1 cellular context compared by ENCODE assay signal in the genomic region with DNA sequence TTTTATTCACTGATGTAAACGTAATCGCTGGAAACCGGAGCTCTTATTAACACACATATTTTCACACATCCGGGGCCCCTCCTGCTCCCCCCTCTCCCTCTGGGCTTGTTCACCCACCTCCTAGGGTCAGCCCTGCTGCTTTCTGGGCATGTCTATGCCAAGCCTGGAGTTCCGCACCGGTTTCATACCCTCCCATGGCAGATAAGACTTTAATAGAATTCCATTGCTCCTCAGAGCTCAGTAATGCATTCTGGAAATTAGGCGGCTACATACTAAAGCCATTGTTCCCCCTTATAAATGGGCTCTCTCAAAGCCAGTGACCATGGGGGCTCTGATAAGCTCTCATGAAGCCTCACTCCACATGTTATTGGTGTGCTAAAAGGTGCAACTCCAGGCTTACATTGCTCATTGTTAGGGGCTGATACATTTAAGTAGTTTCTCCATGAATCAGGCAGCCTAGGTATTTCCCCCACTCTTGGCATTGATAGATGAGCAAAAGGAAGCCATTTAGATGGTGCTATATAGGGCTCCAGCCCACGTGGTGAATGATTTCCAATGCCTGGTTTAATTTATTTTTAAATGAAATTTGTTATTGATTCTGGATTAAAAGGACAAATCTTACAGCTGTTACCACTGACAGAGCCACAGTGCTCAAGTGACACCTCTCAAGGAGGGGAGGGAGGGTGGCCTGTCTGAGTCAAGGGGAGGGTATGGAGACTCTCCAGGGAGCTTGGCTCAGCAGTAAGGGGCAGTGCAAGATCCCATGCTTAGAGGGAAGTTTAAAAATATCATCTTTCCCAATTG.
TF ChIP-seq lines count a peak whose summit lies in the region.

No MANE protein-coding gene starts in this region.

TF ChIP-seq in neural cell, 6 proteins besides CTCF, POLR2A, EP300 and RAD21 (continued from another document):
- TF ChIP-seq, protein P1, sequence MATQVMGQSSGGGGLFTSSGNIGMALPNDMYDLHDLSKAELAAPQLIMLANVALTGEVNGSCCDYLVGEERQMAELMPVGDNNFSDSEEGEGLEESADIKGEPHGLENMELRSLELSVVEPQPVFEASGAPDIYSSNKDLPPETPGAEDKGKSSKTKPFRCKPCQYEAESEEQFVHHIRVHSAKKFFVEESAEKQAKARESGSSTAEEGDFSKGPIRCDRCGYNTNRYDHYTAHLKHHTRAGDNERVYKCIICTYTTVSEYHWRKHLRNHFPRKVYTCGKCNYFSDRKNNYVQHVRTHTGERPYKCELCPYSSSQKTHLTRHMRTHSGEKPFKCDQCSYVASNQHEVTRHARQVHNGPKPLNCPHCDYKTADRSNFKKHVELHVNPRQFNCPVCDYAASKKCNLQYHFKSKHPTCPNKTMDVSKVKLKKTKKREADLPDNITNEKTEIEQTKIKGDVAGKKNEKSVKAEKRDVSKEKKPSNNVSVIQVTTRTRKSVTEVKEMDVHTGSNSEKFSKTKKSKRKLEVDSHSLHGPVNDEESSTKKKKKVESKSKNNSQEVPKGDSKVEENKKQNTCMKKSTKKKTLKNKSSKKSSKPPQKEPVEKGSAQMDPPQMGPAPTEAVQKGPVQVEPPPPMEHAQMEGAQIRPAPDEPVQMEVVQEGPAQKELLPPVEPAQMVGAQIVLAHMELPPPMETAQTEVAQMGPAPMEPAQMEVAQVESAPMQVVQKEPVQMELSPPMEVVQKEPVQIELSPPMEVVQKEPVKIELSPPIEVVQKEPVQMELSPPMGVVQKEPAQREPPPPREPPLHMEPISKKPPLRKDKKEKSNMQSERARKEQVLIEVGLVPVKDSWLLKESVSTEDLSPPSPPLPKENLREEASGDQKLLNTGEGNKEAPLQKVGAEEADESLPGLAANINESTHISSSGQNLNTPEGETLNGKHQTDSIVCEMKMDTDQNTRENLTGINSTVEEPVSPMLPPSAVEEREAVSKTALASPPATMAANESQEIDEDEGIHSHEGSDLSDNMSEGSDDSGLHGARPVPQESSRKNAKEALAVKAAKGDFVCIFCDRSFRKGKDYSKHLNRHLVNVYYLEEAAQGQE (IDR thresholded peaks at IDR 0.05; ENCODE audit: borderline replicate concordance): no peak
